17 cellular contexts compared by ENCODE assay signal in genomic region chr14:103746706-103747105, GRCh38. TPM values are rescaled to one million over a fixed set of nuclear protein-coding genes. Genes with fewer than 3 reads are reported as not detected.
DNase-seq lines count a peak whose midpoint lies in the region; ATAC-seq and TF ChIP-seq lines count a peak whose summit lies in the region.
"Had no signal": no experiment of that assay in that cellular context is flagged by ENCODE, and none has a peak within 500 bp of the region (broad histone marks: within the 10 kb centered on the region; RNA-seq: fewer than 3 reads in every experiment).

No MANE protein-coding gene starts in this region.

- H3K27me3 Mint-ChIP-seq in WTC11 (ENCODE audit: low read depth): no peaks in the 10 kb centered on the region

- intact Hi-C loops in upper lobe of right lung (cut with DNase I): no loop called here

- H3K4me1 Mint-ChIP-seq in WTC11: peaks cover 7% of the 10 kb centered on the region

- no peaks in the 10 kb centered on the region for H3K36me3 Mint-ChIP-seq in WTC11
- H3K36me3 Mint-ChIP-seq: CD14-positive monocyte had no signal

- POLR2A ChIA-PET in WTC11 (lab: Charles Lee): interaction anchor here (0.7 kb wide), 1 partner anchor 958 kb away, joined by 3 read pairs; no protein-coding TSS in a partner anchor

- no peaks in the 10 kb centered on the region for H3K27me3 ChIP-seq in upper lobe of right lung
- H3K27me3 ChIP-seq: tibial artery had no signal

- H3K4me1 ChIP-seq in upper lobe of right lung: peaks cover under 1% of the 10 kb centered on the region
- H3K4me1 ChIP-seq: tibial artery had no signal

- CTCF ChIA-PET in WTC11 (lab: Charles Lee): interaction anchor here (0.7 to 1.0 kb wide), 2 partner anchors 24 to 73 kb away, joined by 3 read pairs; no protein-coding TSS in a partner anchor

- no peaks in the 10 kb centered on the region for H3K9me3 ChIP-seq in upper lobe of right lung
- H3K9me3 ChIP-seq: tibial artery had no signal

- 0 out of 2 replicates have a peak overlapping the region, but pooled peaks have one; percentile 8 for H3K27ac Mint-ChIP-seq in WTC11
- H3K27ac Mint-ChIP-seq: CD14-positive monocyte had no signal

- TF ChIP-seq CTCF in WTC11 (IDR thresholded peaks at IDR 0.05) (no peak), fibroblast of the aortic adventitia (IDR thresholded peaks at IDR 0.05; ENCODE audit: insufficient read depth, low read length) (no peak), upper lobe of right lung (IDR thresholded peaks at IDR 0.05) (no peak)

- H3K4me3 Mint-ChIP-seq in WTC11: no peak overlapping the region
- H3K4me3 Mint-ChIP-seq: CD14-positive monocyte had no signal

- no peak for ATAC-seq in WTC11
- peak; percentile 65 for ATAC-seq in upper lobe of right lung
- ATAC-seq in HG03442 (IDR thresholded peaks at IDR 0.05; ENCODE audit: unreplicated experiment): no peak
- ATAC-seq in GM19328 (IDR thresholded peaks at IDR 0.05; ENCODE audit: unreplicated experiment): no peak
- no peak for ATAC-seq in GM21723 (IDR thresholded peaks at IDR 0.05; ENCODE audit: unreplicated experiment)
- ATAC-seq: left lobe of liver had no signal

- no peaks in the 10 kb centered on the region for H3K9me3 Mint-ChIP-seq in WTC11
- H3K9me3 Mint-ChIP-seq: CD14-positive monocyte had no signal

- no peak overlapping the region for H3K4me3 ChIP-seq in fibroblast of the aortic adventitia (ENCODE audit: low read depth, low read length)
- no peak overlapping the region for H3K4me3 ChIP-seq in upper lobe of right lung
- H3K4me3 ChIP-seq: tibial artery had no signal

- peak; percentile 34 for DNase-seq in activated CD8-positive, alpha-beta memory T cell treated with anti-CD3 and anti-CD28 coated beads, Interleukin-2, amount 50 U/mL, for 48 hours
- no peak for DNase-seq in activated CD8-positive, alpha-beta memory T cell treated with anti-CD3 and anti-CD28 coated beads for 24 hours
- no peak for DNase-seq in WTC11 (ENCODE audit: low spot score)
- peak; percentile 42 for DNase-seq in fibroblast of the aortic adventitia (ENCODE audit: low read depth)
- no peak for DNase-seq in upper lobe of right lung
- DNase-seq: activated CD4-positive, alpha-beta T cell treated with anti-CD3 and anti-CD28 coated beads for 48 hours; activated naive CD4-positive, alpha-beta T cell treated with anti-CD3 and anti-CD28 coated beads, Interleukin-2, amount 50 U/mL, for 16 hours; effector CD8-positive, alpha-beta T cell; NCI-H1694; NCI-H510A treated with DMSO at 0.1 percent for 48 hours; tibial artery had no signal

- H3K27ac ChIP-seq in upper lobe of right lung: no peak overlapping the region
- H3K27ac ChIP-seq: 22Rv1, tibial artery had no signal

- H3K36me3 ChIP-seq in upper lobe of right lung: peaks cover 58% of the 10 kb centered on the region

TF ChIP-seq in WTC11, 78 proteins besides CTCF, POLR2A, EP300 and RAD21:
- TF ChIP-seq NR1H2 (CRISPR knock-in tag; IDR thresholded peaks at IDR 0.05): no peak
- TF ChIP-seq ZNF512 (CRISPR knock-in tag; IDR thresholded peaks at IDR 0.05; ENCODE audit: borderline replicate concordance): no peak
- no peak for TF ChIP-seq HMGA2 (CRISPR knock-in tag; IDR thresholded peaks at IDR 0.05)
- no peak for TF ChIP-seq NFYB (CRISPR knock-in tag; conservative IDR thresholded peaks at IDR 0.05; ENCODE audit: low read depth)
- no peak for TF ChIP-seq SP1 (CRISPR knock-in tag; conservative IDR thresholded peaks at IDR 0.05)
- no peak for TF ChIP-seq GABPB1 (CRISPR knock-in tag; IDR thresholded peaks at IDR 0.05)
- no peak for TF ChIP-seq HMGXB4 (CRISPR knock-in tag; IDR thresholded peaks at IDR 0.05)
- no peak for TF ChIP-seq JUN (CRISPR knock-in tag; IDR thresholded peaks at IDR 0.05)
- TF ChIP-seq GTF2I (CRISPR knock-in tag; conservative IDR thresholded peaks at IDR 0.05): no peak
- TF ChIP-seq OVOL2 (CRISPR knock-in tag; IDR thresholded peaks at IDR 0.05; ENCODE audit: borderline replicate concordance): no peak
- TF ChIP-seq ELF4 (CRISPR knock-in tag; IDR thresholded peaks at IDR 0.05; ENCODE audit: low read depth): no peak
- TF ChIP-seq TEAD4 (CRISPR knock-in tag; IDR thresholded peaks at IDR 0.05): no peak
- no peak for TF ChIP-seq ZSCAN18 (CRISPR knock-in tag; IDR thresholded peaks at IDR 0.05)
- TF ChIP-seq CDX4 (CRISPR knock-in tag; IDR thresholded peaks at IDR 0.05; ENCODE audit: borderline replicate concordance): no peak
- TF ChIP-seq SMAD4 (CRISPR knock-in tag; IDR thresholded peaks at IDR 0.05): no peak

RNA-seq across cellular contexts. Expression of gene ZFYVE21, which starts 31.1 kb away (rescaled TPM):
- total RNA-seq in WTC11 (2021): 59.7 to 69.2 TPM (median 65.1 TPM) in 3 replicates
- total RNA-seq in fibroblast of the aortic adventitia (ENCODE audit: low replicate concordance): 47.0 and 68.4 TPM in 2 replicates
- 61.3 TPM for total RNA-seq in upper lobe of right lung

RNA-seq across cellular contexts. Expression of gene XRCC3, which starts 31.5 kb away (rescaled TPM):
- total RNA-seq in WTC11 (2021): 46.7 to 51.4 TPM (median 50.5 TPM) in 3 replicates
- 8.7 and 18.1 TPM in 2 replicates for total RNA-seq in fibroblast of the aortic adventitia (ENCODE audit: low replicate concordance)
- 5.6 TPM for total RNA-seq in upper lobe of right lung

Comparison
In these comparisons a context has a peak if more than half of its experiments do, and no peak if none do; other contexts are left out.
1. DNase-seq: peak in activated CD8-positive, alpha-beta memory T cell treated with anti-CD3 and anti-CD28 coated beads, Interleukin-2, amount 50 U/mL, for 48 hours (single experiment) and fibroblast of the aortic adventitia (single experiment); none in activated CD8-positive, alpha-beta memory T cell treated with anti-CD3 and anti-CD28 coated beads for 24 hours (single experiment), WTC11 (single experiment) and upper lobe of right lung (single experiment).